9 cellular contexts compared by ENCODE assay signal in the genomic region with DNA sequence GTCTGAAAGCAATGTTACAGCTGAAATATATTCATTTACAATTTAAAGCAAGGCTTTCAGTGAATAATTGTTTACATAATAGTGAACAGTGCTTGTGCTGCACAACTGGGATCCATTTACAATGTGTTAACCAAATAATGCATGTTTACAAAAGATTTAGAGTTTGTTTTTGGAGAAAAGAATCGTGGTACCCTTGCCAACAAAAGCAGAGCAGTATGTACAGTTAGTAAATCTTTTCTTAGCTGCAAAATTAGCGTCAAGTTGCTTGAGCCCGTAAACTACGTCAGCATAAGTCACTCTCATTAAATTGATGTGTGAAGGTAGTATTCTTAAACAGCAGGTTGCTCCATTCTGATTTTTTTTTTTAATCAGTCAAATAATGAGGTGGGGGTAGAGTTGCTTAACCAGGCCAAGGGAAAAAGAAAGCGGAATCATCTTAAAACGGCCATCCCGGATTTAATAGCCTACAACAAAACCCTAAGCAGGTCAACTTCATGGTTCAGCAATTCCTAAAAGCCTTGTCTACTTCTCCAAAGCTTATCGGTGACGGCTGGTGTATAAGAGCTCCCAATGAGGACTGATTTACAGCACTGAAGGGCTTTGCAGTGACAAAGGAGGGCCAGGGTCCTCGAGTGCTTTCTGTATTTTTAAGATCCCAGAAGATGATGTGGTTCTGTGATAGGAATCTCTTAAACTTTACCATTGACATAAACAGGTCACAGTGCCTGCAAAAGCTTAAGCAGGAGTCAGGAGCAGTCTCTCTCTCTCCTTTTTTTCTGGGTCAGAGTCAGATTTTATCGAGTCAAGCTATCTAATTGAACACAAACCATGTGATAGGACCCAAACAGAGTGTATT.
DNase-seq lines count a peak whose midpoint lies in the region; ATAC-seq and TF ChIP-seq lines count a peak whose summit lies in the region.
"Had no signal": no experiment of that assay in that cellular context is flagged by ENCODE, and none has a peak within 500 bp of the region (broad histone marks: within the 10 kb centered on the region; RNA-seq: fewer than 3 reads in every experiment).

No MANE protein-coding gene starts in this region.

- TF ChIP-seq CTCF in cardiac fibroblast (IDR thresholded peaks at IDR 0.05; ENCODE audit: low read depth, low read length) = no peak

- no peaks in the 10 kb centered on the region for H3K36me3 ChIP-seq in muscle layer of duodenum (ENCODE audit: control insufficient read depth in 1 of 2, insufficient read depth in 2 of 2, low read length in 2 of 2)
- H3K36me3 ChIP-seq in naive thymus-derived CD4-positive, alpha-beta T cell (ENCODE audit: control insufficient read depth in 2 of 3, insufficient read depth in 3 of 3, low read length in 3 of 3) = no peaks in the 10 kb centered on the region

- H3K36me3 Mint-ChIP-seq in activated CD8-positive, alpha-beta memory T cell treated with anti-CD3 and anti-CD28 coated beads, Interleukin-2, amount 10 ng/mL, durations not matched to agents 7 days and 5 days = no peaks in the 10 kb centered on the region
- H3K36me3 Mint-ChIP-seq in naive thymus-derived CD4-positive, alpha-beta T cell = no peaks in the 10 kb centered on the region
- H3K36me3 Mint-ChIP-seq: activated naive CD8-positive, alpha-beta T cell had no signal

- no peak overlapping the region for H3K4me3 Mint-ChIP-seq in activated CD8-positive, alpha-beta memory T cell treated with anti-CD3 and anti-CD28 coated beads, Interleukin-2, amount 10 ng/mL, durations not matched to agents 7 days and 5 days
- no peak overlapping the region for H3K4me3 Mint-ChIP-seq in naive thymus-derived CD4-positive, alpha-beta T cell
- H3K4me3 Mint-ChIP-seq: activated naive CD8-positive, alpha-beta T cell had no signal

- no peaks in the 10 kb centered on the region for H3K27me3 ChIP-seq in muscle layer of duodenum (ENCODE audit: low read depth, low read length)
- H3K27me3 ChIP-seq in naive thymus-derived CD4-positive, alpha-beta T cell (ENCODE audit: control insufficient read depth in 2 of 2, insufficient read depth in 2 of 2, low read length in 2 of 2) = no peaks in the 10 kb centered on the region

- H3K4me1 ChIP-seq in muscle layer of duodenum (ENCODE audit: control insufficient read depth in 1 of 2, insufficient read depth in 2 of 2, low read length in 2 of 2) = peaks cover 21 to 50% of the 10 kb centered on the region in 2 donors
- H3K4me1 ChIP-seq in naive thymus-derived CD4-positive, alpha-beta T cell (ENCODE audit: control insufficient read depth in 2 of 2, insufficient read depth in 2 of 2, low read length in 2 of 2) = no peaks in the 10 kb centered on the region

- no peak for ATAC-seq in activated CD8-positive, alpha-beta memory T cell treated with anti-CD3 and anti-CD28 coated beads, Interleukin-2, amount 10 ng/mL, durations not matched to agents 7 days and 5 days
- ATAC-seq in naive thymus-derived CD4-positive, alpha-beta T cell = no peak
- ATAC-seq in HG02763 (IDR thresholded peaks at IDR 0.05; ENCODE audit: unreplicated experiment) = no peak

- POLR2A ChIA-PET in naive thymus-derived CD4-positive, alpha-beta T cell (lab: Charles Lee) = no interaction called here

- no peaks in the 10 kb centered on the region for H3K27me3 Mint-ChIP-seq in activated CD8-positive, alpha-beta memory T cell treated with anti-CD3 and anti-CD28 coated beads, Interleukin-2, amount 10 ng/mL, durations not matched to agents 7 days and 5 days
- H3K27me3 Mint-ChIP-seq in naive thymus-derived CD4-positive, alpha-beta T cell = no peaks in the 10 kb centered on the region
- H3K27me3 Mint-ChIP-seq: activated naive CD8-positive, alpha-beta T cell had no signal

- peaks cover 2% of the 10 kb centered on the region for H3K4me1 Mint-ChIP-seq in activated CD8-positive, alpha-beta memory T cell treated with anti-CD3 and anti-CD28 coated beads, Interleukin-2, amount 10 ng/mL, durations not matched to agents 7 days and 5 days
- peaks cover 0 to 3% (median 0%) of the 10 kb centered on the region in 7 donors for H3K4me1 Mint-ChIP-seq in naive thymus-derived CD4-positive, alpha-beta T cell

- intact Hi-C loops in naive thymus-derived CD4-positive, alpha-beta T cell (cut with micrococcal nuclease) = no loop called here

- H3K4me3 ChIP-seq in cardiac fibroblast (replicated peaks in 1 of 2; ENCODE audit: low read depth in 2 of 2, low read length in 2 of 2) = no peak overlapping the region
- peak overlapping the region in 1 of 2 donors; percentile 27 for H3K4me3 ChIP-seq in muscle layer of duodenum (ENCODE audit: low read depth in 1 of 2, low read length in 2 of 2)
- no peak overlapping the region for H3K4me3 ChIP-seq in naive thymus-derived CD4-positive, alpha-beta T cell (ENCODE audit: low read length)

- peaks cover 0 to 4% of the 10 kb centered on the region in 2 donors for H3K9me3 ChIP-seq in muscle layer of duodenum (ENCODE audit: control insufficient read depth in 1 of 2, low read length in 2 of 2)
- no peaks in the 10 kb centered on the region for H3K9me3 ChIP-seq in naive thymus-derived CD4-positive, alpha-beta T cell (ENCODE audit: control insufficient read depth in 2 of 3, low read length in 3 of 3)

- peaks cover 2% of the 10 kb centered on the region for H3K9me3 Mint-ChIP-seq in activated CD8-positive, alpha-beta memory T cell treated with anti-CD3 and anti-CD28 coated beads, Interleukin-2, amount 10 ng/mL, durations not matched to agents 7 days and 5 days (ENCODE audit: low read depth)
- H3K9me3 Mint-ChIP-seq in naive thymus-derived CD4-positive, alpha-beta T cell = peaks cover 0 to 4% (median 0%) of the 10 kb centered on the region in 11 donors

- DNase-seq in DMS153 (lab: John Stamatoyannopoulos, UW) = peak; percentile 72
- DNase-seq in NCI-H2196 (lab: John Stamatoyannopoulos, UW; ENCODE audit: unreplicated experiment) = peak; percentile 71
- peak; percentile 5 to 48 for DNase-seq in cardiac fibroblast (ENCODE audit: low read depth in 2 of 2)
- no peak for DNase-seq in activated CD8-positive, alpha-beta memory T cell treated with anti-CD3 and anti-CD28 coated beads, Interleukin-2, amount 10 ng/mL, durations not matched to agents 7 days and 5 days
- no peak for DNase-seq in activated gamma-delta T cell treated with Interleukin-2 at 50 U/mL for 16 hours
- no peak for DNase-seq in naive thymus-derived CD4-positive, alpha-beta T cell

- no peak overlapping the region for H3K27ac Mint-ChIP-seq in activated CD8-positive, alpha-beta memory T cell treated with anti-CD3 and anti-CD28 coated beads, Interleukin-2, amount 10 ng/mL, durations not matched to agents 7 days and 5 days
- no peak overlapping the region for H3K27ac Mint-ChIP-seq in naive thymus-derived CD4-positive, alpha-beta T cell
- H3K27ac Mint-ChIP-seq: activated naive CD8-positive, alpha-beta T cell had no signal

- peak overlapping the region; percentile 68 for H3K27ac ChIP-seq in muscle layer of duodenum (ENCODE audit: low read length)
- no peak overlapping the region for H3K27ac ChIP-seq in naive thymus-derived CD4-positive, alpha-beta T cell (ENCODE audit: low read depth, low read length)

- CTCF ChIA-PET in activated CD8-positive, alpha-beta memory T cell treated with anti-CD3 and anti-CD28 coated beads, Interleukin-2, amount 10 ng/mL, durations not matched to agents 7 days and 5 days (lab: Charles Lee) = no interaction called here
- CTCF ChIA-PET in naive thymus-derived CD4-positive, alpha-beta T cell (lab: Charles Lee) = no interaction called here

Comparison
In these comparisons a context has a peak if more than half of its experiments do, and no peak if none do; other contexts are left out.
1. DNase-seq: peak in DMS153 (single experiment), NCI-H2196 (single experiment) and cardiac fibroblast (2 of 2); none in activated CD8-positive, alpha-beta memory T cell treated with anti-CD3 and anti-CD28 coated beads, Interleukin-2, amount 10 ng/mL, durations not matched to agents 7 days and 5 days (single experiment), activated gamma-delta T cell treated with Interleukin-2 at 50 U/mL for 16 hours (single experiment) and naive thymus-derived CD4-positive, alpha-beta T cell (0 of 9).